In the genomic region with DNA sequence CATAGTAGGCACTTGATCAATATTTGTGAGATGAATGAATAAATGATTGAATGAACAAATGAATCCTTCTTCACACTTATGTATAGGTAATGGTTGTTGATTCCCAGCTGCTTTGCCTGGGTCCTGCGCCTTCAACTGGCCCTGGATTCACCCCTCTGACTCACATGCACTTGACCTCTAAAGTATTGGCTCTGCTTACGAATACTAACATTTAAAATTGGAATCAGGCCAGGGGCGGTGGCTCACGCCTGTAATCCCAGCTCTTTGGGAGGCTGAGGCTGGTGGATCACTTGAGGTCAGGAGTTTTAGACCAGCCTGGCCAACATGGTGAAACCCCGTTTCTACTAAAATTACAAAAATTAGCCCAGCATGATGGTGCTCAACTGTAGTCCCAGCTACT, we compare ENCODE assay signal across 2 cellular contexts.
TF ChIP-seq lines count a peak whose summit lies in the region.
"Not testable (repeated sequence)": the region's sequence is repeated elsewhere in the genome, so short reads cannot be mapped to it uniquely, and the experiment has no call there.

No MANE protein-coding gene starts in this region.

TF ChIP-seq in A549, 52 proteins besides CTCF, POLR2A, EP300 and RAD21:
- TF ChIP-seq FOSL2 (IDR thresholded peaks at IDR 0.05) = not testable (repeated sequence)
- peak; percentile 49; the same call in 1 of the 2 replicates for TF ChIP-seq FOSL2 (CRISPR knock-in tag; IDR thresholded peaks at IDR 0.05)

TF ChIP-seq in HepG2, 621 proteins besides CTCF, POLR2A, EP300 and RAD21:
- peak; percentile 59 for TF ChIP-seq RARA (CRISPR knock-in tag; IDR thresholded peaks at IDR 0.05)
- peak; percentile 35; the same call in 1 of the 2 replicates for TF ChIP-seq FOSL2 (CRISPR knock-in tag; IDR thresholded peaks at IDR 0.05)
